ENCODE assay signal across 8 cellular contexts in genomic region chr22:36467946-36468345, GRCh38. TPM values are rescaled to one million over a fixed set of nuclear protein-coding genes. Genes with fewer than 3 reads are reported as not detected.
DNase-seq lines count a peak whose midpoint lies in the region; ATAC-seq and TF ChIP-seq lines count a peak whose summit lies in the region.

No MANE protein-coding gene starts in this region.

- H3K27ac ChIP-seq in lung (ENCODE audit: low read depth in 1 of 2, low read length in 1 of 2) = peak overlapping the region; percentile 49 to 77

- peak; percentile 88 for DNase-seq in AG20443 (ENCODE audit: low spot score)
- peak; percentile 92 for DNase-seq in MG63
- DNase-seq in astrocyte of the cerebellum (ENCODE audit: low read depth) = peak; percentile 95
- DNase-seq in lung (ENCODE audit: low spot score) = no peak
- no peak for DNase-seq in NCI-H187 treated with DMSO at 0.1 percent for 48 hours (lab: John Stamatoyannopoulos, UW)
- no peak for DNase-seq in NCI-H2107 (lab: John Stamatoyannopoulos, UW)
- DNase-seq in NCI-H345 (lab: John Stamatoyannopoulos, UW) = no peak

- H3K27me3 ChIP-seq in MG63 (no peaks in the 10 kb centered on the region), lung (ENCODE audit: control insufficient read depth, insufficient read depth) (no peaks in the 10 kb centered on the region)

- 28 to 62% methylated on average over 7 of the region's 7 CpGs for WGBS in lung, 2 donors

- H3K4me1 ChIP-seq in lung (ENCODE audit: control insufficient read depth in 2 of 2, insufficient read depth in 2 of 2, low read length in 2 of 2) = peaks cover 0 to 23% of the 10 kb centered on the region in 2 donors

- no peak for ATAC-seq in lung (ENCODE audit: insufficient read depth, low FRiP score)
- no peak for ATAC-seq in HG03571 (IDR thresholded peaks at IDR 0.05; ENCODE audit: unreplicated experiment)

- H3K9me3 ChIP-seq in MG63 = no peaks in the 10 kb centered on the region
- H3K9me3 ChIP-seq in lung (ENCODE audit: control insufficient read depth in 2 of 2, insufficient read depth in 1 of 2, low read length in 1 of 2) = no peaks in the 10 kb centered on the region

- TF ChIP-seq CTCF in astrocyte of the cerebellum (IDR thresholded peaks at IDR 0.05; ENCODE audit: low read depth, low read length, missing control alignments) (no peak), lung (IDR thresholded peaks at IDR 0.05; ENCODE audit: control extremely low read depth, extremely low read depth) (no peak)

- in situ Hi-C loops in astrocyte of the cerebellum (cut with HindIII; ENCODE audit: low sequenced_read_pairs) = loop anchor here (10.0 kb wide), 1 partner anchor 103 kb away; no protein-coding TSS in a partner anchor

- H3K4me3 ChIP-seq in MG63 (no peak overlapping the region), astrocyte of the cerebellum (ENCODE audit: low read depth, low read length) (no peak overlapping the region), lung (no peak overlapping the region)

- H3K36me3 ChIP-seq in MG63 (peaks cover 38% of the 10 kb centered on the region), lung (ENCODE audit: control insufficient read depth in 2 of 2, insufficient read depth in 2 of 2, low read length in 2 of 2) (peaks cover 0 to 18% of the 10 kb centered on the region in 2 donors)

RNA-seq across cellular contexts. Expression of gene TXN2, which starts 13.5 kb away (rescaled TPM):
- total RNA-seq in MG63 (2014; rRNA removed; shearing (Covaris generic); ENCODE audit: low replicate concordance) = 64.6 and 123 TPM in 2 replicates
- total RNA-seq in lung = 10 to 100 TPM; 26.8 to 72.0 TPM
- 10 to 100 TPM; 85.8 to 92.2 TPM for polyA plus RNA-seq in lung

RNA-seq across cellular contexts. Expression of gene FOXRED2, which starts 38.9 kb away (rescaled TPM):
- 3.5 and 8.5 TPM in 2 replicates for total RNA-seq in MG63 (2014; rRNA removed; shearing (Covaris generic); ENCODE audit: low replicate concordance)
- 10 to 100 TPM; 10.8 to 18.0 TPM for total RNA-seq in lung
- polyA plus RNA-seq in lung = 1 to 10 TPM; 3.9 to 4.8 TPM

Comparison
In these comparisons a context has a peak if more than half of its experiments do, and no peak if none do; other contexts are left out.
1. DNase-seq: peak in AG20443 (single experiment), MG63 (single experiment) and astrocyte of the cerebellum (single experiment); none in lung (single experiment), NCI-H187 treated with DMSO at 0.1 percent for 48 hours (single experiment), NCI-H2107 (single experiment) and NCI-H345 (single experiment).